In genomic region chr2:16170675-16171424, GRCh38 we compare ENCODE assay signal across 33 cellular contexts.
"Had no signal": no experiment of that assay in that cellular context is flagged by ENCODE, and none has a peak within 500 bp of the region (broad histone marks: within the 10 kb centered on the region; RNA-seq: fewer than 3 reads in every experiment).

No MANE protein-coding gene starts in this region.

- H3K27me3 Mint-ChIP-seq: activated B cell treated with CpG ODN at 0.5 μM for 24 hours; activated CD4-positive, alpha-beta memory T cell treated with anti-CD3 and anti-CD28 coated beads for 36 hours; activated naive CD4-positive, alpha-beta T cell treated with anti-CD3 and anti-CD28 coated beads, Interleukin-2, amount 10 ng/mL, durations not matched to agents 7 days and 5 days; activated naive CD8-positive, alpha-beta T cell had no signal

- H3K9me3 Mint-ChIP-seq: activated B cell treated with CpG ODN at 0.5 μM for 24 hours; activated CD4-positive, alpha-beta memory T cell treated with anti-CD3 and anti-CD28 coated beads for 36 hours; activated naive CD4-positive, alpha-beta T cell treated with anti-CD3 and anti-CD28 coated beads, Interleukin-2, amount 10 ng/mL, durations not matched to agents 7 days and 5 days; activated naive CD8-positive, alpha-beta T cell treated with anti-CD3 and anti-CD28 coated beads, Interleukin-2, amount 50 U/mL, for 24 hours had no signal

- H3K27me3 ChIP-seq: MG63, SJSA1 had no signal

- ATAC-seq: activated naive CD8-positive, alpha-beta T cell treated with anti-CD3 and anti-CD28 coated beads, Interleukin-2, amount 50 U/mL, for 24 hours; Panc1; SK-N-SH treated with all-trans-retinoic acid at 6 μM for 48 hours had no signal

- H3K4me1 ChIP-seq: SJSA1 had no signal

- DNase-seq: activated B cell treated with CpG ODN at 0.5 μM for 24 hours; activated CD4-positive, alpha-beta memory T cell treated with anti-CD3 and anti-CD28 coated beads for 36 hours; activated CD4-positive, alpha-beta T cell treated with anti-CD3 and anti-CD28 coated beads for 4 hours; activated CD4-positive, alpha-beta T cell treated with anti-CD3 and anti-CD28 coated beads, Interleukin-2, amount 50 U/mL, for 1 hour; activated CD4-positive, CD25-positive, alpha-beta regulatory T cell treated with anti-CD3 and anti-CD28 coated beads, Interleukin-2, amount 50 U/mL, for 72 hours; activated CD8-positive, alpha-beta memory T cell treated with anti-CD3 and anti-CD28 coated beads, Interleukin-2, amount 50 U/mL, for 4 hours; activated effector memory CD4-positive, alpha-beta T cell treated with Interleukin-2 at 50 U/mL for 16 hours; activated naive CD4-positive, alpha-beta T cell treated with anti-CD3 and anti-CD28 coated beads, Interleukin-2, amount 10 ng/mL, durations not matched to agents 7 days and 5 days; activated naive CD8-positive, alpha-beta T cell treated with anti-CD3 and anti-CD28 coated beads, Interleukin-2, amount 50 U/mL, for 24 hours; activated T-cell treated with anti-CD3 and anti-CD28 coated beads for 4 hours; activated T-cell treated with anti-CD3 and anti-CD28 coated beads, Interleukin-2, amount 50 U/mL, for 48 hours; anterior cingulate cortex; caudate nucleus; Kasumi-1; KG1; MG63; NCI-H1048; NCI-H1436 treated with DMSO at 0.1 percent for 48 hours; NCI-H1694 treated with DMSO at 0.1 percent for 48 hours; NCI-H2029; NCI-H345; NCI-H524 treated with DMSO at 0.1 percent for 48 hours; SHP77 treated with DMSO at 0.1 percent for 48 hours; SW 1271; T-helper 1 cell; T-helper 2 cell; T-helper 9 cell had no signal

- H3K4me3 Mint-ChIP-seq: activated B cell treated with CpG ODN at 0.5 μM for 24 hours; activated CD4-positive, alpha-beta memory T cell treated with anti-CD3 and anti-CD28 coated beads for 36 hours; activated naive CD4-positive, alpha-beta T cell treated with anti-CD3 and anti-CD28 coated beads, Interleukin-2, amount 10 ng/mL, durations not matched to agents 7 days and 5 days; activated naive CD8-positive, alpha-beta T cell; activated naive CD8-positive, alpha-beta T cell treated with anti-CD3 and anti-CD28 coated beads, Interleukin-2, amount 50 U/mL, for 24 hours had no signal

- H3K4me3 ChIP-seq: MG63, SJSA1 had no signal

- H3K27ac ChIP-seq: SJSA1, VCaP had no signal

- H3K9me3 ChIP-seq: MG63, SJSA1 had no signal

- H3K36me3 ChIP-seq: MG63, SJSA1 had no signal

- H3K4me1 Mint-ChIP-seq: activated B cell treated with CpG ODN at 0.5 μM for 24 hours; activated naive CD4-positive, alpha-beta T cell treated with anti-CD3 and anti-CD28 coated beads, Interleukin-2, amount 10 ng/mL, durations not matched to agents 7 days and 5 days; activated naive CD8-positive, alpha-beta T cell treated with anti-CD3 and anti-CD28 coated beads, Interleukin-2, amount 50 U/mL, for 24 hours had no signal

- H3K36me3 Mint-ChIP-seq: activated CD4-positive, alpha-beta memory T cell treated with anti-CD3 and anti-CD28 coated beads for 36 hours; activated naive CD4-positive, alpha-beta T cell treated with anti-CD3 and anti-CD28 coated beads, Interleukin-2, amount 10 ng/mL, durations not matched to agents 7 days and 5 days; activated naive CD8-positive, alpha-beta T cell; brain had no signal
